8 cellular contexts compared by ENCODE assay signal in the genomic region with DNA sequence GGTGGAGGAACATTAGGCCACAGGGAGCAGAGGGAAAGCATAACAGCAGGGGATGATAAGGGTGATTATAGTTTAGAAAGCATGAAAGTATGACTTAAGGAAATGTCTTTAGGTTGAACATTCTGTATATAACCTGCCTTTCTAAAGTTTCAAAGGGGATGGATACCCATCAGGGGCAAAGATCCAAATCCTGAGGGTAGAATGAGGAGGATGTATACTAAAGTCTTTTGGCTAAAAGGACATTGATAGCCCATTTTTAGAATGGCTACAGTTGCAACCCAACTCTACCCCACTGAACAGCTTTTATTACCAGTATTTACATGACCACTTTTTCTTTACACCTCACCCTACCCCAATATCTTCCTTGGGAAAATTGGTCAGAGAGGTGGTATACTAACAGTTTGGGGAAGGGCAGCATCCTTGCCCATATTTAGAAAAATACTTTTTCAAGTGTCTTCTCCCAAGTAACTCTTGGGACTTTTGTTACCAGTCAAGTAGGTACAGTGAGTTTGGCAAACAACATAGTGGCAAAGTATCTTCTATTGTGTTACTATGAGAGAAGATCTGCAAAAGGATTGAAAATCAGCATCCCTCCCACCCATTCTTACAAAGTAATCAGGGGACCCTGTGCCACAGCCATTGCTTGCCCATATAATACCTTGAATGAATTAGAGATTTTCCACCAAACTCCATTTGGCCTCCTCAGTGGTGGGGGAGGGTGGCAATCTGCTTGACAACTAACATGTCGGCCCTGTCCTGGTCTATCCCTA. TPM values are rescaled to one million over a fixed set of nuclear protein-coding genes. Genes with fewer than 3 reads are reported as not detected.
DNase-seq lines count a peak whose midpoint lies in the region; ATAC-seq, FAIRE-seq and TF ChIP-seq lines count a peak whose summit lies in the region.
"Had no signal": no experiment of that assay in that cellular context is flagged by ENCODE, and none has a peak within 500 bp of the region (broad histone marks: within the 10 kb centered on the region; RNA-seq: fewer than 3 reads in every experiment).

No MANE protein-coding gene starts in this region.

- H3K4me3 ChIP-seq in GM12865 (ENCODE audit: low read depth, low read length), result no peak overlapping the region
- no peak overlapping the region for H3K4me3 ChIP-seq in astrocyte (ENCODE audit: insufficient read depth, low read depth, low read length)
- no peak overlapping the region for H3K4me3 ChIP-seq in neutrophil (ENCODE audit: low read depth in 1 of 2, low read length in 1 of 2)
- H3K4me3 ChIP-seq: thoracic aorta had no signal

- H3K79me2 ChIP-seq in astrocyte (ENCODE audit: insufficient read depth, low read length), result peaks cover 11% of the 10 kb centered on the region

- DNase-seq in GM12865 (ENCODE audit: low read depth) (peak; percentile 20), Kasumi-1 (lab: John Stamatoyannopoulos, UW) (peak; percentile 47 to 48), astrocyte (ENCODE audit: low read depth) (no peak), LoVo (ENCODE audit: low spot score) (no peak)
- no peak for DNase-seq in NK-92 treated with Interleukin-12 subunit alpha and Interleukin-12 subunit beta, amount 100 ng/mL, for 24 hours (lab: John Stamatoyannopoulos, UW)

- H3K4me2 ChIP-seq in astrocyte (ENCODE audit: low read length), result no peak overlapping the region

- H3K4me1 ChIP-seq in astrocyte (ENCODE audit: insufficient read depth, low read length) (peaks cover 14% of the 10 kb centered on the region), neutrophil (ENCODE audit: control insufficient read depth in 1 of 2, insufficient read depth in 1 of 2, low read depth in 1 of 2, low read length in 1 of 2) (peaks cover 29 to 30% of the 10 kb centered on the region in 2 experiments)

- peaks cover 56% of the 10 kb centered on the region for H4K20me1 ChIP-seq in astrocyte (ENCODE audit: insufficient read depth, low read length)

- H3K27ac Mint-ChIP-seq in astrocyte (ENCODE audit: unreplicated experiment), result peak overlapping the region; percentile 75

- no peaks in the 10 kb centered on the region for H3K9me3 Mint-ChIP-seq in astrocyte (ENCODE audit: unreplicated experiment)

- no peaks in the 10 kb centered on the region for H3K27me3 ChIP-seq in astrocyte (ENCODE audit: insufficient read depth, low read length)
- no peaks in the 10 kb centered on the region for H3K27me3 ChIP-seq in neutrophil

- no peak overlapping the region for H3K4me3 Mint-ChIP-seq in astrocyte (ENCODE audit: unreplicated experiment)

- no peak overlapping the region for H2AFZ ChIP-seq in astrocyte (ENCODE audit: low read depth, low read length)

- H3K27me3 Mint-ChIP-seq in astrocyte (ENCODE audit: low read depth, unreplicated experiment), result no peaks in the 10 kb centered on the region

- H3K27ac ChIP-seq in astrocyte (ENCODE audit: low read depth, low read length) (no peak overlapping the region), neutrophil (peak overlapping the region; percentile 18)
- H3K27ac ChIP-seq: thoracic aorta had no signal

- no peak for ATAC-seq in HG03175 (IDR thresholded peaks at IDR 0.05; ENCODE audit: unreplicated experiment)

- H3K36me3 Mint-ChIP-seq in astrocyte (ENCODE audit: low read depth, unreplicated experiment), result peaks cover 33% of the 10 kb centered on the region

- H3K9ac ChIP-seq in astrocyte (ENCODE audit: low read length), result no peak overlapping the region

- no peak for FAIRE-seq in astrocyte (lab: Jason Lieb, UNC)

- peaks cover 65% of the 10 kb centered on the region for H3K36me3 ChIP-seq in astrocyte (ENCODE audit: insufficient read depth, low read length)
- peaks cover 52% of the 10 kb centered on the region for H3K36me3 ChIP-seq in neutrophil

- TF ChIP-seq CTCF in GM12865 (IDR thresholded peaks at IDR 0.05; ENCODE audit: insufficient read depth, low read depth, low read length, missing control alignments) (no peak), astrocyte (IDR thresholded peaks at IDR 0.05; ENCODE audit: insufficient read depth, low read depth, low read length) (no peak), neutrophil (IDR thresholded peaks at IDR 0.05) (no peak)

- H3K4me1 Mint-ChIP-seq in astrocyte (ENCODE audit: low read depth, unreplicated experiment), result peaks cover 32% of the 10 kb centered on the region

- no peaks in the 10 kb centered on the region for H3K9me3 ChIP-seq in astrocyte (ENCODE audit: insufficient read depth, low read depth, low read length)
- no peaks in the 10 kb centered on the region for H3K9me3 ChIP-seq in neutrophil
- H3K9me3 ChIP-seq: thoracic aorta had no signal

RNA-seq across cellular contexts. Expression of gene MAT2A, which starts 8.3 kb away (rescaled TPM):
- total RNA-seq in astrocyte, result 175 and 180 TPM in 2 replicates

RNA-seq across cellular contexts. Expression of gene GGCX, which starts 14.0 kb away (rescaled TPM):
- total RNA-seq in astrocyte, result 79.0 and 94.6 TPM in 2 replicates

RNA-seq across cellular contexts. Expression of gene VAMP8, which starts 30.1 kb away (rescaled TPM):
- total RNA-seq in astrocyte, result 30.6 and 35.3 TPM in 2 replicates

RNA-seq across cellular contexts. Expression of gene VAMP5, which starts 37.0 kb away (rescaled TPM):
- 17.1 and 17.6 TPM in 2 replicates for total RNA-seq in astrocyte

RNA-seq across cellular contexts. Expression of gene RNF181, which starts 48.3 kb away (rescaled TPM):
- 155 and 176 TPM in 2 replicates for total RNA-seq in astrocyte

Comparison
In these comparisons a context has a peak if more than half of its experiments do, and no peak if none do; other contexts are left out.
1. DNase-seq: peak in GM12865 (single experiment) and Kasumi-1 (2 of 2); none in astrocyte (single experiment), LoVo (single experiment) and NK-92 treated with Interleukin-12 subunit alpha and Interleukin-12 subunit beta, amount 100 ng/mL, for 24 hours (single experiment).